ENCODE assay signal across 1 cellular context in the genomic region with DNA sequence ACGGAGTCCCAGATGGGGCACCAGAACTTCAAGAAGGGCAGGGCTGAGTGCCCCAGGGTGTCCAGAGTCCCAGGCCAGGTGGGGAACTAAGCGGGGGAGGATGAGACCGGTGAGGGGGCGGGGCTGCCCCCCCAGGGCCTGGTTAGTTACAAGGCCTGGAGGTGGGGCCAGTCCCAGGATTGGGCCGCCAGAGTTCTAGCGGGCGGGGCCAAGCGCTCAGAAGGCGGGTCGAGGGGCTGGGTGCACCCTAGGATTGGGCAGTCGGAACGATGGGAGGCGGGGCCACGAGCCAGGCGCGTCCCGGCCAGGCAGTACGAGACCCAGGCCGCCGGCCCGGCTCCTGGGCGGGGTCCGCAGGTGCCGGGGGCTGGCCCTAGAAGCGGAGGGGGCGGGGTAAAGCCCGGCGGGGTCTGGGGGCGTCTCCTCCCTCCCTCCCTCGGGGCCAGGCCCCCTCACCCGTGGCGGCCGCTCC.
A peak's percentile ranks its signal among the peaks of the same experiment; 100 is the strongest.
TF ChIP-seq lines count a peak whose summit lies in the region.

No MANE protein-coding gene starts in this region.

TF ChIP-seq in HEK293, 187 proteins besides CTCF, POLR2A, EP300 and RAD21 (continued from another document):
- TF ChIP-seq, protein P1, sequence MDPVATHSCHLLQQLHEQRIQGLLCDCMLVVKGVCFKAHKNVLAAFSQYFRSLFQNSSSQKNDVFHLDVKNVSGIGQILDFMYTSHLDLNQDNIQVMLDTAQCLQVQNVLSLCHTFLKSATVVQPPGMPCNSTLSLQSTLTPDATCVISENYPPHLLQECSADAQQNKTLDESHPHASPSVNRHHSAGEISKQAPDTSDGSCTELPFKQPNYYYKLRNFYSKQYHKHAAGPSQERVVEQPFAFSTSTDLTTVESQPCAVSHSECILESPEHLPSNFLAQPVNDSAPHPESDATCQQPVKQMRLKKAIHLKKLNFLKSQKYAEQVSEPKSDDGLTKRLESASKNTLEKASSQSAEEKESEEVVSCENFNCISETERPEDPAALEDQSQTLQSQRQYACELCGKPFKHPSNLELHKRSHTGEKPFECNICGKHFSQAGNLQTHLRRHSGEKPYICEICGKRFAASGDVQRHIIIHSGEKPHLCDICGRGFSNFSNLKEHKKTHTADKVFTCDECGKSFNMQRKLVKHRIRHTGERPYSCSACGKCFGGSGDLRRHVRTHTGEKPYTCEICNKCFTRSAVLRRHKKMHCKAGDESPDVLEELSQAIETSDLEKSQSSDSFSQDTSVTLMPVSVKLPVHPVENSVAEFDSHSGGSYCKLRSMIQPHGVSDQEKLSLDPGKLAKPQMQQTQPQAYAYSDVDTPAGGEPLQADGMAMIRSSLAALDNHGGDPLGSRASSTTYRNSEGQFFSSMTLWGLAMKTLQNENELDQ (tag by site-specific recombination; IDR thresholded peaks at IDR 0.05; ENCODE audit: low read depth), result no peak
- TF ChIP-seq KLF9 (tag by site-specific recombination; IDR thresholded peaks at IDR 0.05; ENCODE audit: low read depth), result peak; percentile 91
- no peak for TF ChIP-seq ZNF747 (tag by site-specific recombination; IDR thresholded peaks at IDR 0.05)
- TF ChIP-seq ZNF169 (tag by site-specific recombination; IDR thresholded peaks at IDR 0.05), result no peak
- TF ChIP-seq, protein P2, sequence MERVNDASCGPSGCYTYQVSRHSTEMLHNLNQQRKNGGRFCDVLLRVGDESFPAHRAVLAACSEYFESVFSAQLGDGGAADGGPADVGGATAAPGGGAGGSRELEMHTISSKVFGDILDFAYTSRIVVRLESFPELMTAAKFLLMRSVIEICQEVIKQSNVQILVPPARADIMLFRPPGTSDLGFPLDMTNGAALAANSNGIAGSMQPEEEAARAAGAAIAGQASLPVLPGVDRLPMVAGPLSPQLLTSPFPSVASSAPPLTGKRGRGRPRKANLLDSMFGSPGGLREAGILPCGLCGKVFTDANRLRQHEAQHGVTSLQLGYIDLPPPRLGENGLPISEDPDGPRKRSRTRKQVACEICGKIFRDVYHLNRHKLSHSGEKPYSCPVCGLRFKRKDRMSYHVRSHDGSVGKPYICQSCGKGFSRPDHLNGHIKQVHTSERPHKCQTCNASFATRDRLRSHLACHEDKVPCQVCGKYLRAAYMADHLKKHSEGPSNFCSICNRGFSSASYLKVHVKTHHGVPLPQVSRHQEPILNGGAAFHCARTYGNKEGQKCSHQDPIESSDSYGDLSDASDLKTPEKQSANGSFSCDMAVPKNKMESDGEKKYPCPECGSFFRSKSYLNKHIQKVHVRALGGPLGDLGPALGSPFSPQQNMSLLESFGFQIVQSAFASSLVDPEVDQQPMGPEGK (tag by site-specific recombination; IDR thresholded peaks at IDR 0.05), result peak; percentile 97
- no peak for TF ChIP-seq ZNF629 (tag by site-specific recombination; IDR thresholded peaks at IDR 0.05)
- TF ChIP-seq ZNF529 (tag by site-specific recombination; IDR thresholded peaks at IDR 0.05; ENCODE audit: insufficient replicate concordance), result no peak
- no peak for TF ChIP-seq YY1 (tag by site-specific recombination; IDR thresholded peaks at IDR 0.05)
- no peak for TF ChIP-seq ZFP3 (tag by site-specific recombination; IDR thresholded peaks at IDR 0.05; ENCODE audit: low read depth)
- TF ChIP-seq, protein P3, sequence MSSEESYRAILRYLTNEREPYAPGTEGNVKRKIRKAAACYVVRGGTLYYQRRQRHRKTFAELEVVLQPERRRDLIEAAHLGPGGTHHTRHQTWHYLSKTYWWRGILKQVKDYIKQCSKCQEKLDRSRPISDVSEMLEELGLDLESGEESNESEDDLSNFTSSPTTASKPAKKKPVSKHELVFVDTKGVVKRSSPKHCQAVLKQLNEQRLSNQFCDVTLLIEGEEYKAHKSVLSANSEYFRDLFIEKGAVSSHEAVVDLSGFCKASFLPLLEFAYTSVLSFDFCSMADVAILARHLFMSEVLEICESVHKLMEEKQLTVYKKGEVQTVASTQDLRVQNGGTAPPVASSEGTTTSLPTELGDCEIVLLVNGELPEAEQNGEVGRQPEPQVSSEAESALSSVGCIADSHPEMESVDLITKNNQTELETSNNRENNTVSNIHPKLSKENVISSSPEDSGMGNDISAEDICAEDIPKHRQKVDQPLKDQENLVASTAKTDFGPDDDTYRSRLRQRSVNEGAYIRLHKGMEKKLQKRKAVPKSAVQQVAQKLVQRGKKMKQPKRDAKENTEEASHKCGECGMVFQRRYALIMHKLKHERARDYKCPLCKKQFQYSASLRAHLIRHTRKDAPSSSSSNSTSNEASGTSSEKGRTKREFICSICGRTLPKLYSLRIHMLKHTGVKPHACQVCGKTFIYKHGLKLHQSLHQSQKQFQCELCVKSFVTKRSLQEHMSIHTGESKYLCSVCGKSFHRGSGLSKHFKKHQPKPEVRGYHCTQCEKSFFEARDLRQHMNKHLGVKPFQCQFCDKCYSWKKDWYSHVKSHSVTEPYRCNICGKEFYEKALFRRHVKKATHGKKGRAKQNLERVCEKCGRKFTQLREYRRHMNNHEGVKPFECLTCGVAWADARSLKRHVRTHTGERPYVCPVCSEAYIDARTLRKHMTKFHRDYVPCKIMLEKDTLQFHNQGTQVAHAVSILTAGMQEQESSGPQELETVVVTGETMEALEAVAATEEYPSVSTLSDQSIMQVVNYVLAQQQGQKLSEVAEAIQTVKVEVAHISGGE (tag by site-specific recombination; conservative IDR thresholded peaks at IDR 0.05; ENCODE audit: low read depth), result no peak
- TF ChIP-seq ZNF394 (tag by site-specific recombination; IDR thresholded peaks at IDR 0.05; ENCODE audit: borderline replicate concordance), result no peak
- TF ChIP-seq ZNF664 (tag by site-specific recombination; IDR thresholded peaks at IDR 0.05), result no peak
- TF ChIP-seq ZNF610 (tag by site-specific recombination; IDR thresholded peaks at IDR 0.05; ENCODE audit: borderline replicate concordance), result no peak
- no peak for TF ChIP-seq ZNF571 (tag by site-specific recombination; IDR thresholded peaks at IDR 0.05)
- peak; percentile 98 for TF ChIP-seq SP2 (tag by site-specific recombination; IDR thresholded peaks at IDR 0.05)
- TF ChIP-seq, protein P4, sequence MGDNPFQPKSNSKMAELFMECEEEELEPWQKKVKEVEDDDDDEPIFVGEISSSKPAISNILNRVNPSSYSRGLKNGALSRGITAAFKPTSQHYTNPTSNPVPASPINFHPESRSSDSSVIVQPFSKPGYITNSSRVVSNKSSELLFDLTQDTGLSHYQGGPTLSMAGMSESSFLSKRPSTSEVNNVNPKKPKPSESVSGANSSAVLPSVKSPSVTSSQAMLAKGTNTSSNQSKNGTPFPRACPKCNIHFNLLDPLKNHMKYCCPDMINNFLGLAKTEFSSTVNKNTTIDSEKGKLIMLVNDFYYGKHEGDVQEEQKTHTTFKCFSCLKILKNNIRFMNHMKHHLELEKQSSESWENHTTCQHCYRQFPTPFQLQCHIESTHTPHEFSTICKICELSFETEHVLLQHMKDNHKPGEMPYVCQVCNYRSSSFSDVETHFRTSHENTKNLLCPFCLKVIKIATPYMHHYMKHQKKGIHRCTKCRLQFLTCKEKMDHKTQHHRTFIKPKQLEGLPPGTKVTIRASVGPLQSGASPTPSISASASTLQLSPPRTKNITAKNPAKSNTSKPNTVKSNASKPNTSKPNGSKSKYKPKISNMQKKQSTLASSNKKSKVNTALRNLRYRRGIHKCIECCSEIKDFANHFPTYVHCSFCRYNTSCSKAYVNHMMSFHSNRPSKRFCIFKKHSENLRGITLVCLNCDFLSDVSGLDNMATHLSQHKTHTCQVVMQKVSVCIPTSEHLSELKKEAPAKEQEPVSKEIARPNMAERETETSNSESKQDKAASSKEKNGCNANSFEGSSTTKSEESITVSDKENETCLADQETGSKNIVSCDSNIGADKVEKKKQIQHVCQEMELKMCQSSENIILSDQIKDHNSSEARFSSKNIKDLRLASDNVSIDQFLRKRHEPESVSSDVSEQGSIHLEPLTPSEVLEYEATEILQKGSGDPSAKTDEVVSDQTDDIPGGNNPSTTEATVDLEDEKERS (tag by site-specific recombination; IDR thresholded peaks at IDR 0.05), result no peak
- TF ChIP-seq EGR2 (tag by site-specific recombination; IDR thresholded peaks at IDR 0.05; ENCODE audit: low read depth), result peak; percentile 30; the same call in 1 of the 2 replicates
- TF ChIP-seq, protein P5, sequence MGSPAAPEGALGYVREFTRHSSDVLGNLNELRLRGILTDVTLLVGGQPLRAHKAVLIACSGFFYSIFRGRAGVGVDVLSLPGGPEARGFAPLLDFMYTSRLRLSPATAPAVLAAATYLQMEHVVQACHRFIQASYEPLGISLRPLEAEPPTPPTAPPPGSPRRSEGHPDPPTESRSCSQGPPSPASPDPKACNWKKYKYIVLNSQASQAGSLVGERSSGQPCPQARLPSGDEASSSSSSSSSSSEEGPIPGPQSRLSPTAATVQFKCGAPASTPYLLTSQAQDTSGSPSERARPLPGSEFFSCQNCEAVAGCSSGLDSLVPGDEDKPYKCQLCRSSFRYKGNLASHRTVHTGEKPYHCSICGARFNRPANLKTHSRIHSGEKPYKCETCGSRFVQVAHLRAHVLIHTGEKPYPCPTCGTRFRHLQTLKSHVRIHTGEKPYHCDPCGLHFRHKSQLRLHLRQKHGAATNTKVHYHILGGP (tag by site-specific recombination; IDR thresholded peaks at IDR 0.05), result no peak
- TF ChIP-seq, protein P6, sequence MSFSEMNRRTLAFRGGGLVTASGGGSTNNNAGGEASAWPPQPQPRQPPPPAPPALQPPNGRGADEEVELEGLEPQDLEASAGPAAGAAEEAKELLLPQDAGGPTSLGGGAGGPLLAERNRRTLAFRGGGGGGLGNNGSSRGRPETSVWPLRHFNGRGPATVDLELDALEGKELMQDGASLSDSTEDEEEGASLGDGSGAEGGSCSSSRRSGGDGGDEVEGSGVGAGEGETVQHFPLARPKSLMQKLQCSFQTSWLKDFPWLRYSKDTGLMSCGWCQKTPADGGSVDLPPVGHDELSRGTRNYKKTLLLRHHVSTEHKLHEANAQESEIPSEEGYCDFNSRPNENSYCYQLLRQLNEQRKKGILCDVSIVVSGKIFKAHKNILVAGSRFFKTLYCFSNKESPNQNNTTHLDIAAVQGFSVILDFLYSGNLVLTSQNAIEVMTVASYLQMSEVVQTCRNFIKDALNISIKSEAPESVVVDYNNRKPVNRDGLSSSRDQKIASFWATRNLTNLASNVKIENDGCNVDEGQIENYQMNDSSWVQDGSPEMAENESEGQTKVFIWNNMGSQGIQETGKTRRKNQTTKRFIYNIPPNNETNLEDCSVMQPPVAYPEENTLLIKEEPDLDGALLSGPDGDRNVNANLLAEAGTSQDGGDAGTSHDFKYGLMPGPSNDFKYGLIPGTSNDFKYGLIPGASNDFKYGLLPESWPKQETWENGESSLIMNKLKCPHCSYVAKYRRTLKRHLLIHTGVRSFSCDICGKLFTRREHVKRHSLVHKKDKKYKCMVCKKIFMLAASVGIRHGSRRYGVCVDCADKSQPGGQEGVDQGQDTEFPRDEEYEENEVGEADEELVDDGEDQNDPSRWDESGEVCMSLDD (tag by site-specific recombination; IDR thresholded peaks at IDR 0.05), result 0 out of 2 replicates have a peak, but pooled peaks have one; percentile 8
- TF ChIP-seq ZNF530 (tag by site-specific recombination; IDR thresholded peaks at IDR 0.05; ENCODE audit: low read depth), result no peak
- TF ChIP-seq ZNF335 (tag by site-specific recombination; conservative IDR thresholded peaks at IDR 0.05), result no peak
- TF ChIP-seq ZNF16 (tag by site-specific recombination; IDR thresholded peaks at IDR 0.05; ENCODE audit: low read depth), result no peak
- TF ChIP-seq ZNF248 (tag by site-specific recombination; IDR thresholded peaks at IDR 0.05), result no peak
- TF ChIP-seq KLF10 (tag by site-specific recombination; IDR thresholded peaks at IDR 0.05), result peak; percentile 88
- 0 out of 2 replicates have a peak, but pooled peaks have one; percentile 21 for TF ChIP-seq KLF16 (tag by site-specific recombination; IDR thresholded peaks at IDR 0.05)
- no peak for TF ChIP-seq ZNF768 (tag by site-specific recombination; IDR thresholded peaks at IDR 0.05)
- no peak for TF ChIP-seq ZNF19 (tag by site-specific recombination; IDR thresholded peaks at IDR 0.05; ENCODE audit: low read depth)
- no peak for TF ChIP-seq OVOL3 (tag by site-specific recombination; IDR thresholded peaks at IDR 0.05)
- TF ChIP-seq ZNF792 (tag by site-specific recombination; IDR thresholded peaks at IDR 0.05), result no peak
- no peak for TF ChIP-seq ZNF155 (tag by site-specific recombination; IDR thresholded peaks at IDR 0.05)
- TF ChIP-seq ZNF514 (tag by site-specific recombination; IDR thresholded peaks at IDR 0.05), result no peak
